ENCODE assay signal across 1 cellular context in genomic region chr2:15210542-15210941, GRCh38.
ATAC-seq and TF ChIP-seq lines count a peak whose summit lies in the region.
"Not testable (repeated sequence)": the region's sequence is repeated elsewhere in the genome, so short reads cannot be mapped to it uniquely, and the experiment has no call there.

No MANE protein-coding gene starts in this region.

- not testable (repeated sequence) for ATAC-seq in SK-N-SH treated with all-trans-retinoic acid at 6 μM for 48 hours

TF ChIP-seq in SK-N-SH treated with all-trans-retinoic acid at 6 μM for 48 hours, 23 proteins besides CTCF, POLR2A, EP300 and RAD21:
- TF ChIP-seq ZNF8 (CRISPR knock-in tag; IDR thresholded peaks at IDR 0.05): peak; percentile 93
